ENCODE assay signal across 9 cellular contexts in genomic region chr9:135998013-135998380, GRCh38.
"Had no signal": no experiment of that assay in that cellular context is flagged by ENCODE, and none has a peak within 500 bp of the region (broad histone marks: within the 10 kb centered on the region; RNA-seq: fewer than 3 reads in every experiment).

No MANE protein-coding gene starts in this region.

- DNase-seq: H7, HFFc6, KBM-7 had no signal

- H3K4me3 Mint-ChIP-seq: GM23338, HFFc6, IgD-negative memory B cell had no signal

- H3K4me2 ChIP-seq: GM23338 had no signal

- H3K36me3 ChIP-seq: HAP-1 had no signal

- H3K9me3 ChIP-seq: HAP-1 had no signal

- ATAC-seq: GM23338, HCT116, HepG2 had no signal

- H2AFZ ChIP-seq: GM23338 had no signal

- H3K4me3 ChIP-seq: GM23338, HAP-1 had no signal

- H3K27ac Mint-ChIP-seq: GM23338, HFFc6, IgD-negative memory B cell had no signal

- H3K9me3 Mint-ChIP-seq: GM23338, HFFc6, IgD-negative memory B cell had no signal

- H3K36me3 Mint-ChIP-seq: IgD-negative memory B cell had no signal

- H3K27ac ChIP-seq: HL-60 had no signal
